Comparison of ENCODE assay signal across 9 cellular contexts in genomic region chr4:52037730-52038108, GRCh38. TPM values are rescaled to one million over a fixed set of nuclear protein-coding genes. Genes with fewer than 3 reads are reported as not detected.
DNase-seq lines count a peak whose midpoint lies in the region; ATAC-seq and FAIRE-seq lines count a peak whose summit lies in the region.
"Had no signal": no experiment of that assay in that cellular context is flagged by ENCODE, and none has a peak within 500 bp of the region (broad histone marks: within the 10 kb centered on the region; RNA-seq: fewer than 3 reads in every experiment).

No MANE protein-coding gene starts in this region.

- peaks cover 24% of the 10 kb centered on the region for H3K4me1 Mint-ChIP-seq in T-helper 1 cell treated with Interleukin-12 subunit alpha and Interleukin-12 subunit beta and Interleukin-4 antibody, amounts not matched to agents 30 μg/mL and 1 μg/mL, for 36 hours (ENCODE audit: low read depth)

- H3K36me3 Mint-ChIP-seq in T-helper 1 cell treated with Interleukin-12 subunit alpha and Interleukin-12 subunit beta and Interleukin-4 antibody, amounts not matched to agents 30 μg/mL and 1 μg/mL, for 36 hours (ENCODE audit: low read depth), result peaks cover 7% of the 10 kb centered on the region

- no peaks in the 10 kb centered on the region for H3K36me3 ChIP-seq in ES-I3 (ENCODE audit: insufficient read depth, low read length)
- H3K36me3 ChIP-seq in muscle layer of duodenum (ENCODE audit: control insufficient read depth in 1 of 2, insufficient read depth in 2 of 2, low read length in 2 of 2), result no peaks in the 10 kb centered on the region

- peak overlapping the region; percentile 82 for H3K4me3 Mint-ChIP-seq in T-helper 1 cell treated with Interleukin-12 subunit alpha and Interleukin-12 subunit beta and Interleukin-4 antibody, amounts not matched to agents 30 μg/mL and 1 μg/mL, for 36 hours

- H3K9me3 Mint-ChIP-seq in T-helper 1 cell treated with Interleukin-12 subunit alpha and Interleukin-12 subunit beta and Interleukin-4 antibody, amounts not matched to agents 30 μg/mL and 1 μg/mL, for 36 hours, result no peaks in the 10 kb centered on the region

- H3K4me1 ChIP-seq in ES-I3 (ENCODE audit: insufficient read depth, low read length) (peaks cover 3% of the 10 kb centered on the region; the same call in 1 of the 2 replicates), muscle layer of duodenum (ENCODE audit: control insufficient read depth in 1 of 2, insufficient read depth in 2 of 2, low read length in 2 of 2) (peaks cover 10% of the 10 kb centered on the region in 2 donors)

- peak overlapping the region; percentile 18 for H3K27ac ChIP-seq in muscle layer of duodenum (ENCODE audit: low read length)

- peaks cover 33% of the 10 kb centered on the region for H3K27me3 Mint-ChIP-seq in T-helper 1 cell treated with Interleukin-12 subunit alpha and Interleukin-12 subunit beta and Interleukin-4 antibody, amounts not matched to agents 30 μg/mL and 1 μg/mL, for 36 hours (ENCODE audit: low read depth)

- no peak for FAIRE-seq in urothelium cell line (lab: Jason Lieb, UNC)
- FAIRE-seq: colon had no signal

- H3K27ac Mint-ChIP-seq in T-helper 1 cell treated with Interleukin-12 subunit alpha and Interleukin-12 subunit beta and Interleukin-4 antibody, amounts not matched to agents 30 μg/mL and 1 μg/mL, for 36 hours, result peak overlapping the region; percentile 51

- peak overlapping the region; percentile 70 to 87 for H3K4me3 ChIP-seq in muscle layer of duodenum (ENCODE audit: low read depth in 1 of 2, low read length in 2 of 2)

- no peaks in the 10 kb centered on the region for H3K27me3 ChIP-seq in muscle layer of duodenum (ENCODE audit: low read depth, low read length)

- H3K9me3 ChIP-seq in ES-I3 (ENCODE audit: control insufficient read depth, insufficient read depth, low read length), result no peaks in the 10 kb centered on the region
- no peaks in the 10 kb centered on the region for H3K9me3 ChIP-seq in muscle layer of duodenum (ENCODE audit: control insufficient read depth in 1 of 2, low read length in 2 of 2)

- DNase-seq in urothelium cell line (ENCODE audit: low spot score), result peak; percentile 71
- no peak for DNase-seq in central memory CD4-positive, alpha-beta T cell

- H3K9ac ChIP-seq in ES-I3 (ENCODE audit: low read depth, low read length), result peak overlapping the region; percentile 70

- peak; percentile 59 for ATAC-seq in GM21381 (IDR thresholded peaks at IDR 0.05; ENCODE audit: unreplicated experiment)
- peak; percentile 27 for ATAC-seq in HG03558 (IDR thresholded peaks at IDR 0.05; ENCODE audit: extremely low read depth, unreplicated experiment)
- ATAC-seq in esophagus mucosa, result peak; percentile 31

RNA-seq across cellular contexts. Expression of gene SGCB, which starts 0.4 kb away (rescaled TPM):
- total RNA-seq in esophagus mucosa, result 7.4 TPM

RNA-seq across cellular contexts. Expression of gene SPATA18, which starts 13.4 kb away (rescaled TPM):
- total RNA-seq in esophagus mucosa, result 11.9 TPM

RNA-seq across cellular contexts. Expression of gene LRRC66, which starts 17.6 kb away (rescaled TPM):
- 0.12 TPM for total RNA-seq in esophagus mucosa
